8 cellular contexts compared by ENCODE assay signal in genomic region chr15:74438696-74439316, GRCh38. TPM values are rescaled to one million over a fixed set of nuclear protein-coding genes. Genes with fewer than 3 reads are reported as not detected.
DNase-seq lines count a peak whose midpoint lies in the region; ATAC-seq, FAIRE-seq and TF ChIP-seq lines count a peak whose summit lies in the region.

No MANE protein-coding gene starts in this region.

- H3K27ac ChIP-seq in SJSA1 (no peak overlapping the region), thyroid gland (no peak overlapping the region)

- no peak for TF ChIP-seq POLR2A in GM12892 (IDR thresholded peaks at IDR 0.05; ENCODE audit: low read depth, low read length)
- TF ChIP-seq POLR2A in thyroid gland (IDR thresholded peaks at IDR 0.05) = no peak

- ATAC-seq in GM19395 (IDR thresholded peaks at IDR 0.05; ENCODE audit: unreplicated experiment) = no peak

- peak; percentile 84 for FAIRE-seq in GM12892 (lab: Jason Lieb, UNC)

- no peak overlapping the region for H3K4me3 ChIP-seq in LNCaP clone FGC (ENCODE audit: low read depth, low read length)
- H3K4me3 ChIP-seq in SJSA1 = no peak overlapping the region
- H3K4me3 ChIP-seq in thyroid gland (replicated peaks in 1 of 3) = no peak overlapping the region

- 0% methylated on average over 2 of the region's 2 CpGs for WGBS in thyroid gland, 2 donors

- no peaks in the 10 kb centered on the region for H3K36me3 ChIP-seq in SJSA1
- no peaks in the 10 kb centered on the region for H3K36me3 ChIP-seq in thyroid gland

- H3K27me3 ChIP-seq in SJSA1 (replicated peaks) (no peaks in the 10 kb centered on the region), thyroid gland (no peaks in the 10 kb centered on the region)

- H3K9me3 ChIP-seq in SJSA1 (replicated peaks) (no peaks in the 10 kb centered on the region; the same call in 1 of the 2 replicates), thyroid gland (no peaks in the 10 kb centered on the region)

- H3K4me1 ChIP-seq in SJSA1 (replicated peaks) (peaks cover 20% of the 10 kb centered on the region), thyroid gland (peaks cover 0 to 13% of the 10 kb centered on the region in 2 donors)

- TF ChIP-seq CTCF in LNCaP clone FGC (IDR thresholded peaks at IDR 0.05; ENCODE audit: control insufficient read depth, extremely low read depth, insufficient read depth) = peak; percentile 86
- TF ChIP-seq CTCF in thyroid gland (IDR thresholded peaks at IDR 0.05) = peak; percentile 53 to 89 (median 76)

- intact Hi-C loops in thyroid gland (cut with DNase I) = loop anchor here (2.0 kb wide), 2 partner anchors 56 to 64 kb away; no protein-coding TSS in a partner anchor

- DNase-seq in GM12892 (ENCODE audit: insufficient read length) (no peak), LNCaP clone FGC (ENCODE audit: low read depth) (peak; percentile 46), SJSA1 (ENCODE audit: low read depth in 1 of 2, low spot score in 2 of 2) (peak; percentile 60 to 70), fibroblast of the conjunctiva (ENCODE audit: low read depth) (peak; percentile 61), occipital lobe (lab: John Stamatoyannopoulos, UW) (peak; percentile 63), thyroid gland (peak; percentile 71 to 76)
- peak; percentile 62 for DNase-seq in activated T-helper 9 cell treated with anti-CD3 and anti-CD28 coated beads, Interleukin-2, amount 50 U/mL, for 16 hours (ENCODE audit: low read depth)

RNA-seq across cellular contexts. Expression of gene SEMA7A, which starts 5.0 kb away (rescaled TPM):
- 61.4 TPM for polyA plus RNA-seq in GM12892 (2012; ENCODE audit: missing spikeins)
- 5.2 and 5.4 TPM in 2 replicates for total RNA-seq in SJSA1 (2014; rRNA removed; shearing (Covaris generic))
- total RNA-seq in occipital lobe (51.5 TPM), thyroid gland (1 to 10 TPM in 3 of 4 donors, under 1 TPM in 1; 0.29 to 2.0 (median 1.6) TPM)

RNA-seq across cellular contexts. Expression of gene UBL7, which starts 22.2 kb away (rescaled TPM):
- polyA plus RNA-seq in GM12892 (2012; ENCODE audit: missing spikeins) = 62.5 TPM
- total RNA-seq in SJSA1 (2014; rRNA removed; shearing (Covaris generic)) = 32.8 and 54.5 TPM in 2 replicates
- total RNA-seq in occipital lobe (31.2 TPM), thyroid gland (100 to 1,000 TPM in 1 of 4 donors, 10 to 100 TPM in 3; 60.3 to 103 (median 69.6) TPM)
